In genomic region chr12:3976351-3976938, GRCh38 we compare ENCODE assay signal across 25 cellular contexts.
DNase-seq lines count a peak whose midpoint lies in the region; ATAC-seq lines count a peak whose summit lies in the region.
"Had no signal": no experiment of that assay in that cellular context is flagged by ENCODE, and none has a peak within 500 bp of the region (broad histone marks: within the 10 kb centered on the region; RNA-seq: fewer than 3 reads in every experiment).

No MANE protein-coding gene starts in this region.

- H3K27ac ChIP-seq in naive thymus-derived CD4-positive, alpha-beta T cell (ENCODE audit: low read depth, low read length): peak overlapping the region; percentile 36
- H3K27ac ChIP-seq: foreskin keratinocyte, HL-60 had no signal

- no peak overlapping the region for H3K4me3 Mint-ChIP-seq in activated T-cell treated with anti-CD3 and anti-CD28 coated beads, Interleukin-2, amount 50 U/mL, for 4 hours
- peak overlapping the region in 9 of 10 donors; percentile 4 to 84 (median 35) for H3K4me3 Mint-ChIP-seq in naive thymus-derived CD4-positive, alpha-beta T cell
- H3K4me3 Mint-ChIP-seq: activated naive CD4-positive, alpha-beta T cell treated with anti-CD3 and anti-CD28 coated beads, Interleukin-2, amount 10 ng/mL, durations not matched to agents 7 days and 5 days; CD8-positive, alpha-beta memory T cell; natural killer cell had no signal

- H3K27me3 ChIP-seq in naive thymus-derived CD4-positive, alpha-beta T cell (ENCODE audit: control insufficient read depth in 2 of 2, insufficient read depth in 2 of 2, low read length in 2 of 2): no peaks in the 10 kb centered on the region

- peak; percentile 36 for ATAC-seq in activated T-cell treated with anti-CD3 and anti-CD28 coated beads, Interleukin-2, amount 50 U/mL, for 4 hours
- no peak for ATAC-seq in naive thymus-derived CD4-positive, alpha-beta T cell
- no peak for ATAC-seq in GM21360 (IDR thresholded peaks at IDR 0.05; ENCODE audit: unreplicated experiment)
- ATAC-seq: foreskin keratinocyte, left lobe of liver, natural killer cell, right cardiac atrium had no signal

- H3K4me1 Mint-ChIP-seq in activated T-cell treated with anti-CD3 and anti-CD28 coated beads, Interleukin-2, amount 50 U/mL, for 4 hours (ENCODE audit: low read depth): peaks cover 63% of the 10 kb centered on the region
- peaks cover 44 to 85% (median 78%) of the 10 kb centered on the region in 7 donors for H3K4me1 Mint-ChIP-seq in naive thymus-derived CD4-positive, alpha-beta T cell

- H3K9me3 ChIP-seq in naive thymus-derived CD4-positive, alpha-beta T cell (ENCODE audit: control insufficient read depth in 2 of 3, low read length in 3 of 3): no peaks in the 10 kb centered on the region

- no peak overlapping the region for H3K4me3 ChIP-seq in naive thymus-derived CD4-positive, alpha-beta T cell (ENCODE audit: low read length)

- no peaks in the 10 kb centered on the region for H3K27me3 Mint-ChIP-seq in activated T-cell treated with anti-CD3 and anti-CD28 coated beads, Interleukin-2, amount 50 U/mL, for 4 hours (ENCODE audit: low read depth)
- H3K27me3 Mint-ChIP-seq in naive thymus-derived CD4-positive, alpha-beta T cell: no peaks in the 10 kb centered on the region
- H3K27me3 Mint-ChIP-seq: activated naive CD4-positive, alpha-beta T cell treated with anti-CD3 and anti-CD28 coated beads, Interleukin-2, amount 10 ng/mL, durations not matched to agents 7 days and 5 days had no signal

- H3K4me1 ChIP-seq in naive thymus-derived CD4-positive, alpha-beta T cell (ENCODE audit: control insufficient read depth in 2 of 2, insufficient read depth in 2 of 2, low read length in 2 of 2): peaks cover 26 to 67% of the 10 kb centered on the region in 2 donors
- H3K4me1 ChIP-seq: foreskin keratinocyte had no signal

- DNase-seq in stimulated activated CD4-positive, alpha-beta T cell treated with anti-CD3 and anti-CD28 coated beads, Interleukin-1b, Interleukin-23, amount 100 ng/mL, for 48 hours: peak; percentile 47
- no peak for DNase-seq in stimulated activated CD4-positive, alpha-beta T cell treated with anti-CD3 and anti-CD28 coated beads, Interleukin-4, amount 100 ng/mL, for 4 hours
- DNase-seq in activated T-cell treated with anti-CD3 and anti-CD28 coated beads, Interleukin-2, amount 50 U/mL, for 4 hours: no peak
- no peak for DNase-seq in naive thymus-derived CD4-positive, alpha-beta T cell
- DNase-seq in NCI-H1105 treated with DMSO at 0.1 percent for 48 hours (lab: John Stamatoyannopoulos, UW): no peak
- no peak for DNase-seq in mesenteric fat pad (ENCODE audit: low spot score)
- DNase-seq: activated naive CD4-positive, alpha-beta T cell treated with anti-CD3 and anti-CD28 coated beads, Interleukin-2, amount 10 ng/mL, durations not matched to agents 7 days and 5 days; DMS53; effector CD8-positive, alpha-beta T cell; erythroblast; foreskin keratinocyte; GF-D8; H7; IMR-90; natural killer cell; NCI-H1417; NCI-H2081 treated with DMSO at 0.1 percent for 48 hours; NCI-H446 treated with DMSO at 0.1 percent for 48 hours; NK-92 treated with Interleukin-12 subunit alpha and Interleukin-12 subunit beta, amount 100 ng/mL, for 24 hours; right cardiac atrium; SIG-M5 had no signal

- POLR2A ChIA-PET in naive thymus-derived CD4-positive, alpha-beta T cell (lab: Charles Lee): interaction anchor here (0.6 to 6.2 kb wide), 8 partner anchors 11 to 299 kb away, joined by 3 to 47 read pairs (median 4); no protein-coding TSS in a partner anchor

- CTCF ChIA-PET in naive thymus-derived CD4-positive, alpha-beta T cell (lab: Charles Lee): interaction anchor here (0.6 to 4.2 kb wide), 10 partner anchors 9 to 92 kb away, joined by 4 to 38 read pairs (median 5); no protein-coding TSS in a partner anchor

- peak overlapping the region; percentile 50 to 97 (median 89) for H3K27ac Mint-ChIP-seq in naive thymus-derived CD4-positive, alpha-beta T cell
- H3K27ac Mint-ChIP-seq: activated naive CD4-positive, alpha-beta T cell treated with anti-CD3 and anti-CD28 coated beads, Interleukin-2, amount 10 ng/mL, durations not matched to agents 7 days and 5 days; natural killer cell had no signal

- no peaks in the 10 kb centered on the region for H3K36me3 Mint-ChIP-seq in activated T-cell treated with anti-CD3 and anti-CD28 coated beads, Interleukin-2, amount 50 U/mL, for 4 hours (ENCODE audit: insufficient read depth)
- peaks cover 0 to 9% (median 0%) of the 10 kb centered on the region in 5 donors for H3K36me3 Mint-ChIP-seq in naive thymus-derived CD4-positive, alpha-beta T cell
- H3K36me3 Mint-ChIP-seq: activated naive CD4-positive, alpha-beta T cell treated with anti-CD3 and anti-CD28 coated beads, Interleukin-2, amount 10 ng/mL, durations not matched to agents 7 days and 5 days; natural killer cell had no signal

- H3K36me3 ChIP-seq in naive thymus-derived CD4-positive, alpha-beta T cell (ENCODE audit: control insufficient read depth in 2 of 3, insufficient read depth in 3 of 3, low read length in 3 of 3): no peaks in the 10 kb centered on the region

- H3K9me3 Mint-ChIP-seq in activated T-cell treated with anti-CD3 and anti-CD28 coated beads, Interleukin-2, amount 50 U/mL, for 4 hours: no peaks in the 10 kb centered on the region
- peaks cover 0 to 7% (median 0%) of the 10 kb centered on the region in 11 donors for H3K9me3 Mint-ChIP-seq in naive thymus-derived CD4-positive, alpha-beta T cell
- H3K9me3 Mint-ChIP-seq: natural killer cell had no signal

- intact Hi-C loops in naive thymus-derived CD4-positive, alpha-beta T cell (cut with micrococcal nuclease): no loop called here

Comparison
In these comparisons a context has a peak if more than half of its experiments do, and no peak if none do; other contexts are left out.
1. ATAC-seq: peak in activated T-cell treated with anti-CD3 and anti-CD28 coated beads, Interleukin-2, amount 50 U/mL, for 4 hours (2 of 2); none in naive thymus-derived CD4-positive, alpha-beta T cell (single experiment) and GM21360 (single experiment).